8 cellular contexts compared by ENCODE assay signal in the genomic region with DNA sequence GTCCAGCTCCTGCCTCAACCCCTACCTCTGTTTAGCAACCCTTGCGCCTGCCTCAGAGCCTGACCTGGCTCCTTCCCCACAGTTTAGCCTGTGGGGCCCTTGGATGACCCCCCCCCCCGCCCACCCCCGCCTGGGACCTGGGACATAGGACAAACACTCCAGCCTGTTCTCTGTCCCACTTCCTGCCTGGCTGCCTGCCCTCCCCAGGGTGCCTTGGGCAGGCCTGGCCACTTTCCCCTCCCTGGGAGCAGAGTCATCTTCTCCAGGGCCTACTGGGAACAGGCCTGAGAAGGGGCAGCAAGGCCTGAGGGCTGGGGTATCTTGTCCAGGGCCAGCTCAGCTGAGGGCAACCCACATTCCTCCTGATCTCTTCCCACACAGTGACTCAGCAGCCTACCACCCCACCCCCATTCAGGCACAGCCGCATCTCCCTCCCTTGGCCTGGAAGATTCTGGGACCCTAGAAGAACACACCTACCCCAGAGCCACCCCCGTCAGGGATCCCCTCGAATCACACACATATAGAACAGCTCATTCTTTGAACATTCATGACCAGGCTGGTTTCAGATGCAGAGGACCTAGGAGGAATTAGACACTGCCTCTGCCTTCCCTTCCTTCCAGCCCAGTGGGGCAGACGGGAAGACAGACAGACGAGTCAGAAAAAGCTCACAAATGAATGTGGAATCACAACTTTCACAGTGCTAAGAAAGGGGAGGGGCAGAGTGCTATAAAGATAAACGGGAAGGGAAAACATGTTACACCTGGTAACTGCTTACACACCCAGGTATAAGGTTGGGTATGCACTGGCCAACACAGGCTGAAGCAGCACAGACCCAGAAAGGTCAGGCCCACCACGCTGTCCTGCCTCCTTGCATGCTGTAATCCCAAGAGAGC. TPM values are rescaled to one million over a fixed set of nuclear protein-coding genes. Genes with fewer than 3 reads are reported as not detected.
DNase-seq lines count a peak whose midpoint lies in the region; ATAC-seq lines count a peak whose summit lies in the region.

No MANE protein-coding gene starts in this region.

- H3K36me3 ChIP-seq in thymus (ENCODE audit: control insufficient read depth, insufficient read depth), result peaks cover 19% of the 10 kb centered on the region

- H3K9me3 Mint-ChIP-seq in activated T-cell treated with anti-CD3 and anti-CD28 coated beads, Interleukin-2, amount 50 U/mL, for 24 hours, result no peaks in the 10 kb centered on the region
- no peaks in the 10 kb centered on the region for H3K9me3 Mint-ChIP-seq in activated T-cell treated with anti-CD3 and anti-CD28 coated beads, Interleukin-2, amount 50 U/mL, for 4 hours

- no peaks in the 10 kb centered on the region for H3K27me3 Mint-ChIP-seq in activated T-cell treated with anti-CD3 and anti-CD28 coated beads, Interleukin-2, amount 50 U/mL, for 24 hours
- H3K27me3 Mint-ChIP-seq in activated T-cell treated with anti-CD3 and anti-CD28 coated beads, Interleukin-2, amount 50 U/mL, for 4 hours (ENCODE audit: low read depth), result no peaks in the 10 kb centered on the region

- peaks cover 1% of the 10 kb centered on the region for H3K9me3 ChIP-seq in thymus (ENCODE audit: control insufficient read depth)

- peaks cover 52% of the 10 kb centered on the region for H3K36me3 Mint-ChIP-seq in activated T-cell treated with anti-CD3 and anti-CD28 coated beads, Interleukin-2, amount 50 U/mL, for 24 hours (ENCODE audit: low read depth)
- H3K36me3 Mint-ChIP-seq in activated T-cell treated with anti-CD3 and anti-CD28 coated beads, Interleukin-2, amount 50 U/mL, for 4 hours (ENCODE audit: insufficient read depth), result peaks cover 24% of the 10 kb centered on the region

- no peak for DNase-seq in activated T-cell treated with anti-CD3 and anti-CD28 coated beads, Interleukin-2, amount 50 U/mL, for 24 hours
- no peak for DNase-seq in activated T-cell treated with anti-CD3 and anti-CD28 coated beads, Interleukin-2, amount 50 U/mL, for 4 hours
- DNase-seq in astrocyte of the hippocampus (ENCODE audit: low read depth, low spot score) (peak; percentile 77), islet precursor cell (peak; percentile 97), retina (no peak)

- no peak overlapping the region for H3K4me3 ChIP-seq in thymus (ENCODE audit: low read length)

- ATAC-seq in activated T-cell treated with anti-CD3 and anti-CD28 coated beads, Interleukin-2, amount 50 U/mL, for 4 hours, result no peak
- ATAC-seq in HG03139 (IDR thresholded peaks at IDR 0.05; ENCODE audit: unreplicated experiment) (no peak), HG03354 (IDR thresholded peaks at IDR 0.05; ENCODE audit: poor library complexity, severe bottlenecking, unreplicated experiment) (no peak)

- peaks cover 4% of the 10 kb centered on the region for H3K4me1 ChIP-seq in thymus (ENCODE audit: control insufficient read depth, insufficient read depth, low read length)

- H3K4me3 Mint-ChIP-seq in activated T-cell treated with anti-CD3 and anti-CD28 coated beads, Interleukin-2, amount 50 U/mL, for 24 hours, result no peak overlapping the region
- no peak overlapping the region for H3K4me3 Mint-ChIP-seq in activated T-cell treated with anti-CD3 and anti-CD28 coated beads, Interleukin-2, amount 50 U/mL, for 4 hours

- WGBS in thymus, result 94% methylated on average over 10 of the region's 10 CpGs

- H3K27me3 ChIP-seq in thymus (ENCODE audit: control insufficient read depth, insufficient read depth), result no peaks in the 10 kb centered on the region

- peaks cover 46% of the 10 kb centered on the region for H3K4me1 Mint-ChIP-seq in activated T-cell treated with anti-CD3 and anti-CD28 coated beads, Interleukin-2, amount 50 U/mL, for 24 hours (ENCODE audit: low read depth)
- peaks cover 39% of the 10 kb centered on the region for H3K4me1 Mint-ChIP-seq in activated T-cell treated with anti-CD3 and anti-CD28 coated beads, Interleukin-2, amount 50 U/mL, for 4 hours (ENCODE audit: low read depth)

- peak overlapping the region; percentile 32 for H3K27ac ChIP-seq in thymus (ENCODE audit: low read depth)

- H3K27ac Mint-ChIP-seq in activated T-cell treated with anti-CD3 and anti-CD28 coated beads, Interleukin-2, amount 50 U/mL, for 24 hours, result peak overlapping the region; percentile 92

RNA-seq across cellular contexts. Expression of a gene that starts 6.0 kb away (rescaled TPM):
- 10 to 100 TPM; 64.0 to 86.6 (median 70.3) TPM for total RNA-seq in activated T-cell treated with anti-CD3 and anti-CD28 coated beads, Interleukin-2, amount 50 U/mL, for 4 hours
- polyA plus RNA-seq in thymus, result 27.8 TPM

RNA-seq across cellular contexts. Expression of a gene that starts 7.5 kb away (rescaled TPM):
- total RNA-seq in activated T-cell treated with anti-CD3 and anti-CD28 coated beads, Interleukin-2, amount 50 U/mL, for 4 hours, result 1 to 10 TPM; 3.2 to 4.0 (median 3.6) TPM
- 1.1 TPM for polyA plus RNA-seq in thymus

RNA-seq across cellular contexts. Expression of a gene that starts 14.3 kb away (rescaled TPM):
- 100 to 1,000 TPM; 109 to 130 (median 124) TPM for total RNA-seq in activated T-cell treated with anti-CD3 and anti-CD28 coated beads, Interleukin-2, amount 50 U/mL, for 4 hours
- polyA plus RNA-seq in thymus, result 71.8 TPM

RNA-seq across cellular contexts. Expression of a gene that starts 38.1 kb away (rescaled TPM):
- 10 to 100 TPM; 30.0 to 41.6 (median 37.0) TPM for total RNA-seq in activated T-cell treated with anti-CD3 and anti-CD28 coated beads, Interleukin-2, amount 50 U/mL, for 4 hours
- 16.8 TPM for polyA plus RNA-seq in thymus

RNA-seq across cellular contexts. Expression of a gene that starts 42.3 kb away (rescaled TPM):
- total RNA-seq in activated T-cell treated with anti-CD3 and anti-CD28 coated beads, Interleukin-2, amount 50 U/mL, for 4 hours, result 1 to 10 TPM; 5.1 to 5.9 (median 5.3) TPM
- 15.3 TPM for polyA plus RNA-seq in thymus

Comparison
In these comparisons a context has a peak if more than half of its experiments do, and no peak if none do; other contexts are left out.
1. DNase-seq: peak in astrocyte of the hippocampus (single experiment) and islet precursor cell (single experiment); none in activated T-cell treated with anti-CD3 and anti-CD28 coated beads, Interleukin-2, amount 50 U/mL, for 24 hours (single experiment), activated T-cell treated with anti-CD3 and anti-CD28 coated beads, Interleukin-2, amount 50 U/mL, for 4 hours (single experiment) and retina (single experiment).